Comparison of ENCODE assay signal across 18 cellular contexts in genomic region chr16:8917336-8917735, GRCh38. TPM values are rescaled to one million over a fixed set of nuclear protein-coding genes. Genes with fewer than 3 reads are reported as not detected.
"Had no signal": no experiment of that assay in that cellular context is flagged by ENCODE, and none has a peak within 500 bp of the region (broad histone marks: within the 10 kb centered on the region; RNA-seq: fewer than 3 reads in every experiment).

No MANE protein-coding gene starts in this region.

RNA-seq across cellular contexts. Expression of gene LITAFD, which starts 35.2 kb away (rescaled TPM):
- total RNA-seq: activated CD4-positive, alpha-beta memory T cell treated with anti-CD3 and anti-CD28 coated beads for 36 hours; activated CD4-positive, alpha-beta T cell treated with anti-CD3 and anti-CD28 coated beads for 36 hours; activated CD8-positive, alpha-beta memory T cell treated with anti-CD3 and anti-CD28 coated beads for 36 hours; activated CD8-positive, alpha-beta T cell treated with anti-CD3 and anti-CD28 coated beads for 36 hours; activated naive CD4-positive, alpha-beta T cell treated with anti-CD3 and anti-CD28 coated beads for 36 hours; activated naive CD4-positive, alpha-beta T cell treated with anti-CD3 and anti-CD28 coated beads, Interleukin-2, amount 50 U/mL, for 72 hours; activated naive CD8-positive, alpha-beta T cell treated with anti-CD3 and anti-CD28 coated beads for 36 hours; activated T-helper 1 cell treated with anti-CD3 and anti-CD28 coated beads, Interleukin-12 subunit alpha, Interleukin-12 subunit beta, Interleukin-2, Interleukin-4 antibody, amounts not matched to agents 30 ng/mL and 10 ng/mL and 1 ng/mL, durations not matched to agents 14 hours and 24 hours and 36 hours; activated T-helper 17 cell treated with anti-CD3 and anti-CD28 coated beads, Interleukin-2, amount 50 U/mL, for 72 hours; adrenal gland; aorta; astrocyte; body of pancreas; breast epithelium; cardiac septum; cerebellum; T-helper 2 cell treated with Interferon-gamma antibody and Interleukin-4, amounts not matched to agents 100 ng/mL and 5 ng/mL, for 36 hours; WTC11 had no signal
- polyA plus RNA-seq: adrenal gland, aorta had no signal
